In the genomic region with DNA sequence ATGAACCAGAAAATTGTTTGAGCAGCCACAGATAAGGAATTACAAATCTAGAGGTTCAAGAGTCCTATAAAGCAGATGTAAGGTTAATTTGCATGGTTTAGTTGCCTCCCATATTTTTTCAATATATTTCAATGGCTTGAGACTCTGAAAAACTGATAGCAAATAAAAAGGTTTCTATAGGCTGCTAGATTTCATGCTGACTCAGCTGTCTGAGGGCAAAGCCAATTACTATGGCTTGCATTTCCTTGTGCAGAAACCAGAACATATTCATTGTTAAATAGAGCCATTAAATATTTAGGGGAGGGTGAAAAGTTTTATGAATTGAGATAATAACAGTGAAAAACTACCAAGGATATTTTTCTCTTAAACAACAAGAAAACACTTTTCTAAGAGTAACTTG, we compare ENCODE assay signal across 28 cellular contexts.
DNase-seq lines count a peak whose midpoint lies in the region; ATAC-seq, FAIRE-seq and TF ChIP-seq lines count a peak whose summit lies in the region.
"Had no signal": no experiment of that assay in that cellular context is flagged by ENCODE, and none has a peak within 500 bp of the region (broad histone marks: within the 10 kb centered on the region; RNA-seq: fewer than 3 reads in every experiment).

No MANE protein-coding gene starts in this region.

- BruUV-seq in A673 (replicated peaks; lab: Mats Ljungman, UMichigan): no TSS peak
- no TSS peak for BruUV-seq in K562 (replicated peaks; lab: Mats Ljungman, UMichigan)

- TF ChIP-seq POLR2A in A549 (IDR thresholded peaks at IDR 0.05; ENCODE audit: low read length) (no peak), K562 (conservative IDR thresholded peaks at IDR 0.05) (no peak)

- in situ Hi-C loops in K562 (cut with MboI): no loop called here

- H3K27ac ChIP-seq in A549 (no peak overlapping the region), A673 (ENCODE audit: low read depth, low read length, poor library complexity, severe bottlenecking) (no peak overlapping the region), K562 (ENCODE audit: extremely low read depth, low read depth, low read length) (no peak overlapping the region)
- H3K27ac ChIP-seq: BLaER1 had no signal

- no peaks in the 10 kb centered on the region for H3K9me3 Mint-ChIP-seq in type B pancreatic cell
- peaks cover 19% of the 10 kb centered on the region for H3K9me3 Mint-ChIP-seq in activated naive CD8-positive, alpha-beta T cell treated with anti-CD3 and anti-CD28 coated beads, Interleukin-2, amount 50 U/mL, for 24 hours

- intact Hi-C loops in A673 (cut with micrococcal nuclease; ENCODE audit: unreplicated experiment) (no loop called here), K562 (cut with micrococcal nuclease) (no loop called here)

- no peaks in the 10 kb centered on the region for H3K9me1 ChIP-seq in K562 (ENCODE audit: control insufficient read depth, insufficient read depth, low read length)

- no peaks in the 10 kb centered on the region for H3K79me2 ChIP-seq in K562 (ENCODE audit: control insufficient read depth, insufficient read depth, low read length)

- no peak overlapping the region for H3K4me2 ChIP-seq in A549
- no peak overlapping the region for H3K4me2 ChIP-seq in K562 (ENCODE audit: insufficient read depth, low read length)
- H3K4me2 ChIP-seq: BLaER1 had no signal

- FAIRE-seq in A549 (lab: Jason Lieb, UNC) (no peak), K562 (lab: Jason Lieb, UNC) (no peak)
- FAIRE-seq: GM12878, GM12892, GM18507 had no signal

- H3K4me1 ChIP-seq in A549: no peaks in the 10 kb centered on the region
- H3K4me1 ChIP-seq in A673 (ENCODE audit: insufficient read depth, low read length, poor library complexity, severe bottlenecking): no peaks in the 10 kb centered on the region
- H3K4me1 ChIP-seq in K562 (replicated peaks in 1 of 2; ENCODE audit: control insufficient read depth in 2 of 2, insufficient read depth in 2 of 2, low read length in 2 of 2): no peaks in the 10 kb centered on the region
- H3K4me1 ChIP-seq: BE2C, BLaER1 had no signal

- H3K36me3 Mint-ChIP-seq in type B pancreatic cell: no peaks in the 10 kb centered on the region
- H3K36me3 Mint-ChIP-seq in activated naive CD8-positive, alpha-beta T cell treated with anti-CD3 and anti-CD28 coated beads, Interleukin-2, amount 50 U/mL, for 24 hours (ENCODE audit: low read depth): no peaks in the 10 kb centered on the region
- H3K36me3 Mint-ChIP-seq: CD14-positive monocyte; CD4-positive, alpha-beta memory T cell; CD4-positive, CD25-positive, alpha-beta regulatory T cell; CD8-positive, alpha-beta memory T cell had no signal

- no peak overlapping the region for H3K27ac Mint-ChIP-seq in type B pancreatic cell
- H3K27ac Mint-ChIP-seq in activated naive CD8-positive, alpha-beta T cell treated with anti-CD3 and anti-CD28 coated beads, Interleukin-2, amount 50 U/mL, for 24 hours: no peak overlapping the region
- H3K27ac Mint-ChIP-seq: CD14-positive monocyte; CD4-positive, alpha-beta memory T cell; CD8-positive, alpha-beta memory T cell had no signal

- TF ChIP-seq EP300 in A549 (IDR thresholded peaks at IDR 0.05): no peak
- no peak for TF ChIP-seq EP300 in K562 (IDR thresholded peaks at IDR 0.05; ENCODE audit: low read length)

- CTCF ChIA-PET in A549 (lab: Yijun Ruan, JAX): no interaction called here
- CTCF ChIA-PET in A673 (lab: Charles Lee): no interaction called here
- CTCF ChIA-PET in K562 (lab: Yijun Ruan, JAX; ENCODE audit: low intra/inter-chr PET ratio): no interaction called here

- no peak overlapping the region for H3K9ac ChIP-seq in K562 (ENCODE audit: insufficient read depth in 1 of 2, low read depth in 2 of 2, low read length in 2 of 2)
- H3K9ac ChIP-seq: BLaER1 had no signal

- no peaks in the 10 kb centered on the region for H3K27me3 ChIP-seq in A673 (replicated peaks; ENCODE audit: insufficient read depth, low read depth, low read length, poor library complexity)
- no peaks in the 10 kb centered on the region for H3K27me3 ChIP-seq in K562 (ENCODE audit: control insufficient read depth in 2 of 2, insufficient read depth in 2 of 2, low read length in 2 of 2)
- H3K27me3 ChIP-seq: BE2C, BLaER1 had no signal

- H3K36me3 ChIP-seq in A673 (ENCODE audit: insufficient read depth, low read length, poor library complexity, severe bottlenecking) (no peaks in the 10 kb centered on the region), K562 (ENCODE audit: control insufficient read depth, insufficient read depth, low read length) (no peaks in the 10 kb centered on the region)
- H3K36me3 ChIP-seq: BE2C, BLaER1 had no signal

- DNase-seq in A549 (ENCODE audit: low read depth in 1 of 2, low spot score in 1 of 2) (no peak), A673 (ENCODE audit: low spot score) (peak; percentile 1), OCI-M1 (lab: John Stamatoyannopoulos, UW) (peak; percentile 36), K562 (ENCODE audit: extremely low read depth in 1 of 4, low spot score in 3 of 4) (no peak), type B pancreatic cell (ENCODE audit: extremely low spot score, unreplicated experiment) (no peak), NCI-H2196 (lab: John Stamatoyannopoulos, UW; ENCODE audit: unreplicated experiment) (no peak)
- DNase-seq in activated naive CD8-positive, alpha-beta T cell treated with anti-CD3 and anti-CD28 coated beads, Interleukin-2, amount 50 U/mL, for 24 hours: no peak
- DNase-seq in stimulated activated CD4-positive, alpha-beta T cell treated with anti-CD3 and anti-CD28 coated beads, Interleukin-4, amount 100 ng/mL, for 4 hours: no peak
- DNase-seq: 8988T; ACHN; BE2C; C1 segment of cervical spinal cord; CD4-positive, alpha-beta memory T cell; CD4-positive, CD25-positive, alpha-beta regulatory T cell; CD8-positive, alpha-beta memory T cell; COR-L47; DMS 273 treated with DMSO at 0.1 percent for 48 hours; DMS153; DMS53; DMS79; DND-41; EL; GDM1 had no signal

- ATAC-seq in A549 (no peak), K562 (no peak)
- no peak for ATAC-seq in activated naive CD8-positive, alpha-beta T cell treated with anti-CD3 and anti-CD28 coated beads, Interleukin-2, amount 50 U/mL, for 24 hours
- ATAC-seq: GM12878 had no signal

- no peaks in the 10 kb centered on the region for H3K4me1 Mint-ChIP-seq in type B pancreatic cell (ENCODE audit: unreplicated experiment)
- H3K4me1 Mint-ChIP-seq in activated naive CD8-positive, alpha-beta T cell treated with anti-CD3 and anti-CD28 coated beads, Interleukin-2, amount 50 U/mL, for 24 hours: no peaks in the 10 kb centered on the region
- H3K4me1 Mint-ChIP-seq: CD14-positive monocyte; CD4-positive, alpha-beta memory T cell; CD4-positive, CD25-positive, alpha-beta regulatory T cell; CD8-positive, alpha-beta memory T cell had no signal

- H3K4me3 ChIP-seq in A549: no peak overlapping the region
- H3K4me3 ChIP-seq in A673 (ENCODE audit: low read depth, low read length, poor library complexity, severe bottlenecking): no peak overlapping the region
- no peak overlapping the region for H3K4me3 ChIP-seq in K562
- H3K4me3 ChIP-seq: BLaER1, GM12878 had no signal

- no peak for TF ChIP-seq CTCF in A549 (IDR thresholded peaks at IDR 0.05)
- TF ChIP-seq CTCF in A673 (conservative IDR thresholded peaks at IDR 0.05; ENCODE audit: low read depth, low read length): no peak
- no peak for TF ChIP-seq CTCF in K562 (IDR thresholded peaks at IDR 0.05 in 2 of 3, conservative IDR thresholded peaks at IDR 0.05 in 1 of 3; ENCODE audit: insufficient read depth in 2 of 3, low read depth in 1 of 3, low read length in 3 of 3)
- no peak for TF ChIP-seq CTCF in type B pancreatic cell (conservative IDR thresholded peaks at IDR 0.05)

- POLR2A ChIA-PET in A549 (lab: Yijun Ruan, JAX) (no interaction called here), A673 (lab: Charles Lee; ENCODE audit: low non-redundant PET) (no interaction called here), K562 (lab: Yijun Ruan, JAX) (no interaction called here)

- no peaks in the 10 kb centered on the region for H3K9me3 ChIP-seq in A549
- peaks cover 7% of the 10 kb centered on the region for H3K9me3 ChIP-seq in A673 (ENCODE audit: low read depth, low read length, poor library complexity, severe bottlenecking)
- H3K9me3 ChIP-seq in K562 (replicated peaks; ENCODE audit: control insufficient read depth, insufficient read depth, low read depth, low read length): no peaks in the 10 kb centered on the region
- H3K9me3 ChIP-seq: BE2C, BLaER1 had no signal

- H2AFZ ChIP-seq in K562 (ENCODE audit: low read depth, low read length): no peak overlapping the region

- no peaks in the 10 kb centered on the region for H4K20me1 ChIP-seq in K562 (replicated peaks; ENCODE audit: control insufficient read depth, insufficient read depth, low read length)
- H4K20me1 ChIP-seq: BLaER1 had no signal

- TF ChIP-seq RAD21 in A549 (conservative IDR thresholded peaks at IDR 0.05 in 1 of 2, IDR thresholded peaks at IDR 0.05 in 1 of 2): no peak
- no peak for TF ChIP-seq RAD21 in K562 (CRISPR knock-in tag; conservative IDR thresholded peaks at IDR 0.05 in 1 of 2, IDR thresholded peaks at IDR 0.05 in 1 of 2)

- no peaks in the 10 kb centered on the region for H3K27me3 Mint-ChIP-seq in type B pancreatic cell
- no peaks in the 10 kb centered on the region for H3K27me3 Mint-ChIP-seq in activated naive CD8-positive, alpha-beta T cell treated with anti-CD3 and anti-CD28 coated beads, Interleukin-2, amount 50 U/mL, for 24 hours
- H3K27me3 Mint-ChIP-seq: CD4-positive, alpha-beta memory T cell; CD4-positive, CD25-positive, alpha-beta regulatory T cell; CD8-positive, alpha-beta memory T cell had no signal

- no peak overlapping the region for H3K4me3 Mint-ChIP-seq in type B pancreatic cell
- no peak overlapping the region for H3K4me3 Mint-ChIP-seq in activated naive CD8-positive, alpha-beta T cell treated with anti-CD3 and anti-CD28 coated beads, Interleukin-2, amount 50 U/mL, for 24 hours
- H3K4me3 Mint-ChIP-seq: CD14-positive monocyte; CD4-positive, alpha-beta memory T cell; CD4-positive, CD25-positive, alpha-beta regulatory T cell; CD8-positive, alpha-beta memory T cell had no signal

TF ChIP-seq in A549, 52 proteins besides CTCF, POLR2A, EP300 and RAD21:
- TF ChIP-seq ZNF302 (CRISPR knock-in tag; IDR thresholded peaks at IDR 0.05): no peak
- TF ChIP-seq MAFK (IDR thresholded peaks at IDR 0.05; ENCODE audit: partially characterized antibody): peak; percentile 71

TF ChIP-seq in K562, 482 proteins besides CTCF, POLR2A, EP300 and RAD21:
- peak; percentile 41 for TF ChIP-seq MAFK (IDR thresholded peaks at IDR 0.05; ENCODE audit: low read length)
- TF ChIP-seq NR2C1 (IDR thresholded peaks at IDR 0.05): no peak
- TF ChIP-seq NR2C1 (tag; IDR thresholded peaks at IDR 0.05): no peak
- TF ChIP-seq ZNF263 (CRISPR knock-in tag; IDR thresholded peaks at IDR 0.05; ENCODE audit: borderline replicate concordance): no peak
- 0 out of 2 replicates have a peak, but pooled peaks have one; percentile 7 for TF ChIP-seq C11orf30 (IDR thresholded peaks at IDR 0.05; ENCODE audit: low read depth)
- 0 out of 2 replicates have a peak, but pooled peaks have one; percentile 28 for TF ChIP-seq MAFF (IDR thresholded peaks at IDR 0.05; ENCODE audit: low read length)
- TF ChIP-seq, protein P1, sequence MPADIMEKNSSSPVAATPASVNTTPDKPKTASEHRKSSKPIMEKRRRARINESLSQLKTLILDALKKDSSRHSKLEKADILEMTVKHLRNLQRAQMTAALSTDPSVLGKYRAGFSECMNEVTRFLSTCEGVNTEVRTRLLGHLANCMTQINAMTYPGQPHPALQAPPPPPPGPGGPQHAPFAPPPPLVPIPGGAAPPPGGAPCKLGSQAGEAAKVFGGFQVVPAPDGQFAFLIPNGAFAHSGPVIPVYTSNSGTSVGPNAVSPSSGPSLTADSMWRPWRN (IDR thresholded peaks at IDR 0.05; ENCODE audit: low read depth): no peak
TF ChIP-seq in K562: peak in this region for 3.

Comparison
In these comparisons a context has a peak if more than half of its experiments do, and no peak if none do; other contexts are left out.
1. DNase-seq: peak in A673 (single experiment) and OCI-M1 (single experiment); none in A549 (0 of 2), K562 (0 of 4), type B pancreatic cell (single experiment), activated naive CD8-positive, alpha-beta T cell treated with anti-CD3 and anti-CD28 coated beads, Interleukin-2, amount 50 U/mL, for 24 hours (single experiment), NCI-H2196 (single experiment) and stimulated activated CD4-positive, alpha-beta T cell treated with anti-CD3 and anti-CD28 coated beads, Interleukin-4, amount 100 ng/mL, for 4 hours (0 of 2).